In the genomic region with DNA sequence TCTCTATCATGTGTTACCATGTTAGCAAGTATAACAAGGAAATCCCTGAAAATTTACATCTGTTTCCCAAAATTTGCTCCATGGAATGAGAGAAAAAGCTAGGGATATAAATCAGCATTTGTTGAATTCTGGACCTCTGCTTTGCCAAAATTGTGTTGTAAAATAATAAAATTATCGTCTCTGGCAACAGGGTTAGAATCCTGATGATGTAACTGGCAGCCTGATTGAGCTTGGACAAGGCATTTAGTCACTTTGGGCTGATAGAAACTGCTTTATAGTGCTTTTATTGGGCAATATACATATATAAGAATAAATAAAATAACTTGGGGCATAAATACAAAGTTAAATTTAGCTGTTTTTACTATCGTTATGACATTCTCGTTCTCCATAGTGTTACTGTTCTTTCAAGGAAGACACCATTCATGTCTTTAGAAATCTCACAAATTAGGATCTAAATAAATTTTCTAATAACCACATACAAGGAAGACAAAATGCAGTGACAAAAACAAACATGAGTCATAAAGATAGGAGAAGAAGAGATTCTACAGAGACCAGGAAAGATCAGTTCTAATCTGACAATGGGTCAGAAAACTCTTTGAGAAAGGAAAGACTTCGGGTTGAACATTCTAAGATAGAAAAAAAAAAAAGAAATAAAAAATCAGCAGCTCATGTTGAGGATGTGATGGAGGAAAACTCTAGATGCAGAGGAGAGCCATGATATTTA, we compare ENCODE assay signal across 20 cellular contexts.
"Had no signal": no experiment of that assay in that cellular context is flagged by ENCODE, and none has a peak within 500 bp of the region (broad histone marks: within the 10 kb centered on the region; RNA-seq: fewer than 3 reads in every experiment).

No MANE protein-coding gene starts in this region.

- H3K27ac Mint-ChIP-seq: activated naive CD4-positive, alpha-beta T cell treated with anti-CD3 and anti-CD28 coated beads, Interleukin-2, amount 10 ng/mL, durations not matched to agents 7 days and 5 days; activated T-cell treated with anti-CD3 and anti-CD28 coated beads, Interleukin-2, amount 50 U/mL, for 24 hours; immature natural killer cell; naive B cell; stimulated activated naive CD8-positive, alpha-beta T cell treated with anti-CD3 and anti-CD28 coated beads, Interleukin-15, amount 100 ng/mL, for 72 hours had no signal

- ATAC-seq: gastrocnemius medialis; heart left ventricle; left colon; lower lobe of right lung; pancreas; stimulated activated naive CD8-positive, alpha-beta T cell treated with anti-CD3 and anti-CD28 coated beads, Interleukin-15, amount 100 ng/mL, for 72 hours; upper lobe of right lung had no signal

- DNase-seq: activated CD4-positive, alpha-beta T cell treated with anti-CD3 and anti-CD28 coated beads for 1 hour; activated CD4-positive, alpha-beta T cell treated with anti-CD3 and anti-CD28 coated beads, Interleukin-2, amount 50 U/mL, for 48 hours; activated naive CD4-positive, alpha-beta T cell treated with anti-CD3 and anti-CD28 coated beads, Interleukin-2, amount 10 ng/mL, durations not matched to agents 7 days and 5 days; activated T-cell treated with anti-CD3 and anti-CD28 coated beads, Interleukin-2, amount 50 U/mL, for 24 hours; central memory CD4-positive, alpha-beta T cell; colonic mucosa; gastrocnemius medialis; heart left ventricle; immature natural killer cell; left colon; lower lobe of right lung; naive B cell; pancreas; sigmoid colon; stimulated activated CD4-positive, alpha-beta T cell treated with anti-CD3 and anti-CD28 coated beads, Interleukin-1b, Interleukin-23, amount 100 ng/mL, for 48 hours; stimulated activated naive CD8-positive, alpha-beta T cell treated with anti-CD3 and anti-CD28 coated beads, Interleukin-15, amount 100 ng/mL, for 72 hours; T1000; testis; upper lobe of right lung had no signal

- H3K4me3 Mint-ChIP-seq: activated naive CD4-positive, alpha-beta T cell treated with anti-CD3 and anti-CD28 coated beads, Interleukin-2, amount 10 ng/mL, durations not matched to agents 7 days and 5 days; activated T-cell treated with anti-CD3 and anti-CD28 coated beads, Interleukin-2, amount 50 U/mL, for 24 hours; immature natural killer cell; naive B cell; stimulated activated naive CD8-positive, alpha-beta T cell treated with anti-CD3 and anti-CD28 coated beads, Interleukin-15, amount 100 ng/mL, for 72 hours had no signal

- H3K9me3 ChIP-seq: colonic mucosa, esophagus muscularis mucosa, gastrocnemius medialis, heart left ventricle, lower lobe of right lung, pancreas, sigmoid colon, testis, upper lobe of right lung had no signal

- FAIRE-seq: pancreas had no signal

- H3K27me3 ChIP-seq: colonic mucosa, esophagus muscularis mucosa, gastrocnemius medialis, heart left ventricle, pancreas, sigmoid colon, testis, upper lobe of right lung had no signal

- H3K4me1 ChIP-seq: colonic mucosa, esophagus muscularis mucosa, gastrocnemius medialis, heart left ventricle, lower lobe of right lung, pancreas, sigmoid colon, testis, upper lobe of right lung had no signal

- H3K36me3 Mint-ChIP-seq: activated naive CD4-positive, alpha-beta T cell treated with anti-CD3 and anti-CD28 coated beads, Interleukin-2, amount 10 ng/mL, durations not matched to agents 7 days and 5 days; immature natural killer cell; naive B cell had no signal

- H3K4me1 Mint-ChIP-seq: activated naive CD4-positive, alpha-beta T cell treated with anti-CD3 and anti-CD28 coated beads, Interleukin-2, amount 10 ng/mL, durations not matched to agents 7 days and 5 days; immature natural killer cell; naive B cell; stimulated activated naive CD8-positive, alpha-beta T cell treated with anti-CD3 and anti-CD28 coated beads, Interleukin-15, amount 100 ng/mL, for 72 hours had no signal

- H3K4me3 ChIP-seq: colonic mucosa, esophagus muscularis mucosa, gastrocnemius medialis, heart left ventricle, lower lobe of right lung, pancreas, sigmoid colon, testis, upper lobe of right lung had no signal

- H3K27me3 Mint-ChIP-seq: activated naive CD4-positive, alpha-beta T cell treated with anti-CD3 and anti-CD28 coated beads, Interleukin-2, amount 10 ng/mL, durations not matched to agents 7 days and 5 days; activated T-cell treated with anti-CD3 and anti-CD28 coated beads, Interleukin-2, amount 50 U/mL, for 24 hours; naive B cell; stimulated activated naive CD8-positive, alpha-beta T cell treated with anti-CD3 and anti-CD28 coated beads, Interleukin-15, amount 100 ng/mL, for 72 hours had no signal

- H3K36me3 ChIP-seq: colonic mucosa, esophagus muscularis mucosa, gastrocnemius medialis, heart left ventricle, lower lobe of right lung, pancreas, sigmoid colon, upper lobe of right lung had no signal

- H3K27ac ChIP-seq: colonic mucosa, esophagus muscularis mucosa, gastrocnemius medialis, heart left ventricle, lower lobe of right lung, pancreas, sigmoid colon, testis, upper lobe of right lung had no signal
